Comparison of ENCODE assay signal across 26 cellular contexts in the genomic region with DNA sequence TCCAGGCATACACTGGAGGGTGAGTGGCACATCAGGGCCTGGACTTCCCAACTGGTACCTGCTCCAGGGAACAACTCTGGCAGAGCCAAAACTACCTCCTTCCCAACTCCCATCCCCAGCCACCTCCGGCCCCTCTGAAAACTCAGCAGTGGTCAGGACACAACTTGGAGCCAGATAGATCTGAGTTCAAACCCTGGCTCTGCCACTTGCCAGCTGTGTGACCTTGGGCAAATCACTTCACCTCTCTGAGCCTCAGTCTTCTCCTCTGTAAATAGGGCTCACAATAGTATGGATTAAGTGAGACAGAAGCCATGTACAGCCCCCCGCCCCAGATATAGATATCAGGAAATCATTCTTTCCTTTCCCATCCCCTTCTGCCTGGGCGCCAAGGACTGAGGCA. TPM values are rescaled to one million over a fixed set of nuclear protein-coding genes. Genes with fewer than 3 reads are reported as not detected.
DNase-seq lines count a peak whose midpoint lies in the region; ATAC-seq and TF ChIP-seq lines count a peak whose summit lies in the region.
"Had no signal": no experiment of that assay in that cellular context is flagged by ENCODE, and none has a peak within 500 bp of the region (broad histone marks: within the 10 kb centered on the region; RNA-seq: fewer than 3 reads in every experiment).

No MANE protein-coding gene starts in this region.

- H2BK120ac ChIP-seq in H9 (ENCODE audit: low read depth, low read length, poor library complexity, severe bottlenecking): no peak overlapping the region

- no peak overlapping the region for H2BK20ac ChIP-seq in H9 (ENCODE audit: low read depth, low read length, poor library complexity, severe bottlenecking)

- peaks cover 3% of the 10 kb centered on the region for H3K79me1 ChIP-seq in H9 (ENCODE audit: insufficient read depth, low read depth, low read length, poor library complexity, severe bottlenecking)

- DNase-seq in T-helper 1 cell (no peak), RWPE1 (ENCODE audit: low spot score) (no peak), NCI-H146 treated with DMSO at 0.1 percent for 48 hours (lab: John Stamatoyannopoulos, UW; ENCODE audit: unreplicated experiment) (no peak), H9 (no peak)
- DNase-seq in stimulated activated effector memory CD8-positive, alpha-beta T cell treated with anti-CD3 and anti-CD28 coated beads, Interleukin-12 subunit alpha, Interleukin-12 subunit beta, amount 100 ng/mL, for 72 hours (ENCODE audit: low spot score in 2 of 2): no peak
- DNase-seq: 8988T; ACHN; AML-193; BE2C; CD4-positive, alpha-beta T cell; CD8-positive, alpha-beta memory T cell; DMS 273 treated with DMSO at 0.1 percent for 48 hours; DMS79; EL; GDM1; HFFc6 had no signal

- H4K8ac ChIP-seq in H9 (replicated peaks; ENCODE audit: insufficient read length, low read depth, low read length): no peak overlapping the region

- H3K23me2 ChIP-seq in H9 (ENCODE audit: insufficient read length, low read depth, low read length, poor library complexity, severe bottlenecking): no peaks in the 10 kb centered on the region

- H3K56ac ChIP-seq in H9 (ENCODE audit: insufficient read length, low read depth, low read length): no peak overlapping the region

- no peak overlapping the region for H4K91ac ChIP-seq in H9 (ENCODE audit: insufficient read length, low read depth, low read length)

- no peaks in the 10 kb centered on the region for H3K9me3 ChIP-seq in H9 (ENCODE audit: control insufficient read depth, low read depth, low read length)
- H3K9me3 ChIP-seq: A549; BE2C; BLaER1 treated with 17β-estradiol and CSF1 and Interleukin-3, amounts not matched to agents 10 nM and 100 nM; HAP-1 had no signal

- CTCF ChIA-PET in RWPE1 (lab: Yijun Ruan, JAX): interaction anchor here (0.6 to 1.2 kb wide), 2 partner anchors 17 to 37 kb away, joined by 3 read pairs; no protein-coding TSS in a partner anchor

- WGBS in H9 (ENCODE audit: extremely low coverage, insufficient read length, low lambda C conversion rate): no CpG with 5 or more reads among the region's 3 CpGs

- H3K4me2 ChIP-seq in H9 (ENCODE audit: insufficient read depth, insufficient read length, low read length): no peak overlapping the region
- H3K4me2 ChIP-seq: A549; BLaER1 treated with 17β-estradiol and CSF1 and Interleukin-3, amounts not matched to agents 10 nM and 100 nM; GM23338 had no signal

- H3K36me3 Mint-ChIP-seq in T-helper 1 cell treated with Interleukin-12 subunit alpha and Interleukin-12 subunit beta and Interleukin-4 antibody, amounts not matched to agents 30 μg/mL and 1 μg/mL, for 36 hours (ENCODE audit: low read depth): peaks cover 21% of the 10 kb centered on the region
- H3K36me3 Mint-ChIP-seq in dendritic cell treated with granulocyte-macrophage colony-stimulating factor and Interleukin-4, amounts not matched to agents 40 ng/mL and 50 ng/mL, for 4 days (ENCODE audit: low read depth): peaks cover 96% of the 10 kb centered on the region
- peaks cover 70% of the 10 kb centered on the region for H3K36me3 Mint-ChIP-seq in stimulated activated effector memory CD8-positive, alpha-beta T cell treated with anti-CD3 and anti-CD28 coated beads, Interleukin-12 subunit alpha, Interleukin-12 subunit beta, amount 100 ng/mL, for 72 hours
- peaks cover 70 to 93% (median 86%) of the 10 kb centered on the region in 3 experiments for H3K36me3 Mint-ChIP-seq in H9 (ENCODE audit: insufficient read depth in 1 of 3, low read depth in 3 of 3)

- no peak overlapping the region for H3K4ac ChIP-seq in H9 (ENCODE audit: low read depth, low read length)

- no peak overlapping the region for H3T11ph ChIP-seq in H9 (ENCODE audit: low read length)

- H3K27me3 Mint-ChIP-seq in T-helper 1 cell treated with Interleukin-12 subunit alpha and Interleukin-12 subunit beta and Interleukin-4 antibody, amounts not matched to agents 30 μg/mL and 1 μg/mL, for 36 hours (ENCODE audit: low read depth): no peaks in the 10 kb centered on the region
- no peaks in the 10 kb centered on the region for H3K27me3 Mint-ChIP-seq in dendritic cell treated with granulocyte-macrophage colony-stimulating factor and Interleukin-4, amounts not matched to agents 40 ng/mL and 50 ng/mL, for 4 days
- H3K27me3 Mint-ChIP-seq in H9 (ENCODE audit: low read depth): no peaks in the 10 kb centered on the region
- H3K27me3 Mint-ChIP-seq: CD4-positive, alpha-beta T cell; CD8-positive, alpha-beta memory T cell had no signal

- H4K5ac ChIP-seq in H9 (ENCODE audit: insufficient read length, low read depth, low read length): no peak overlapping the region

- no peak overlapping the region for H2AK5ac ChIP-seq in H9 (ENCODE audit: insufficient read length, low read length)

- TF ChIP-seq CTCF in RWPE1 (conservative IDR thresholded peaks at IDR 0.05; ENCODE audit: low read depth) (no peak), H9 (conservative IDR thresholded peaks at IDR 0.05) (no peak)

- H3K27ac ChIP-seq in RWPE1 (peak overlapping the region; percentile 7; the same call in 1 of the 2 replicates), H9 (ENCODE audit: insufficient read length, low read depth, low read length) (no peak overlapping the region)
- H3K27ac ChIP-seq: A549; BLaER1 treated with 17β-estradiol and CSF1 and Interleukin-3, amounts not matched to agents 10 nM and 100 nM had no signal

- H3K4me1 Mint-ChIP-seq in T-helper 1 cell treated with Interleukin-12 subunit alpha and Interleukin-12 subunit beta and Interleukin-4 antibody, amounts not matched to agents 30 μg/mL and 1 μg/mL, for 36 hours (ENCODE audit: low read depth): no peaks in the 10 kb centered on the region
- H3K4me1 Mint-ChIP-seq in dendritic cell treated with granulocyte-macrophage colony-stimulating factor and Interleukin-4, amounts not matched to agents 40 ng/mL and 50 ng/mL, for 4 days (ENCODE audit: low read depth): peaks cover 54% of the 10 kb centered on the region
- H3K4me1 Mint-ChIP-seq in stimulated activated effector memory CD8-positive, alpha-beta T cell treated with anti-CD3 and anti-CD28 coated beads, Interleukin-12 subunit alpha, Interleukin-12 subunit beta, amount 100 ng/mL, for 72 hours: no peaks in the 10 kb centered on the region
- H3K4me1 Mint-ChIP-seq in H9: peaks cover 3 to 4% of the 10 kb centered on the region in 2 experiments; a peak in 1 of 4 replicates
- H3K4me1 Mint-ChIP-seq: CD8-positive, alpha-beta memory T cell had no signal

- no peaks in the 10 kb centered on the region for H3K27me3 ChIP-seq in H9 (ENCODE audit: insufficient read depth, low read length)
- H3K27me3 ChIP-seq: BE2C; BLaER1 treated with 17β-estradiol and CSF1 and Interleukin-3, amounts not matched to agents 10 nM and 100 nM had no signal

- intact Hi-C loops in dendritic cell treated with granulocyte-macrophage colony-stimulating factor and Interleukin-4, amounts not matched to agents 40 ng/mL and 50 ng/mL, for 4 days (cut with micrococcal nuclease): no loop called here

- POLR2A ChIA-PET in RWPE1 (lab: Yijun Ruan, JAX; ENCODE audit: low non-redundant PET): no interaction called here

- no peaks in the 10 kb centered on the region for H3K4me1 ChIP-seq in H9 (ENCODE audit: insufficient read depth, low read length)
- H3K4me1 ChIP-seq: BE2C, HAP-1 had no signal

- no peak overlapping the region for H3K18ac ChIP-seq in H9 (ENCODE audit: insufficient read length, low read depth, low read length)

- no peak overlapping the region for H3K23ac ChIP-seq in H9 (ENCODE audit: insufficient read length, low read depth, low read length)

- H3K79me2 ChIP-seq in H9 (ENCODE audit: insufficient read depth, low read length): peaks cover 10% of the 10 kb centered on the region; the same call in 1 of the 2 replicates

- H2BK15ac ChIP-seq in H9 (ENCODE audit: low read depth, low read length): no peak overlapping the region

- peak overlapping the region; percentile 15 for H3K27ac Mint-ChIP-seq in T-helper 1 cell treated with Interleukin-12 subunit alpha and Interleukin-12 subunit beta and Interleukin-4 antibody, amounts not matched to agents 30 μg/mL and 1 μg/mL, for 36 hours
- peak overlapping the region; percentile 85 for H3K27ac Mint-ChIP-seq in dendritic cell treated with granulocyte-macrophage colony-stimulating factor and Interleukin-4, amounts not matched to agents 40 ng/mL and 50 ng/mL, for 4 days
- peak overlapping the region; percentile 24 for H3K27ac Mint-ChIP-seq in stimulated activated effector memory CD8-positive, alpha-beta T cell treated with anti-CD3 and anti-CD28 coated beads, Interleukin-12 subunit alpha, Interleukin-12 subunit beta, amount 100 ng/mL, for 72 hours
- H3K27ac Mint-ChIP-seq in H9: no peak overlapping the region; a peak in 1 of 7 replicates
- H3K27ac Mint-ChIP-seq: CD4-positive, alpha-beta T cell; GM23338; HFFc6 had no signal

- no peak for ATAC-seq in stimulated activated effector memory CD8-positive, alpha-beta T cell treated with anti-CD3 and anti-CD28 coated beads, Interleukin-12 subunit alpha, Interleukin-12 subunit beta, amount 100 ng/mL, for 72 hours
- no peak for ATAC-seq in HG03460 (IDR thresholded peaks at IDR 0.05; ENCODE audit: unreplicated experiment)
- ATAC-seq: A549, GM12878, GM23338 had no signal

- no peak overlapping the region for H3K4me3 Mint-ChIP-seq in T-helper 1 cell treated with Interleukin-12 subunit alpha and Interleukin-12 subunit beta and Interleukin-4 antibody, amounts not matched to agents 30 μg/mL and 1 μg/mL, for 36 hours
- no peak overlapping the region for H3K4me3 Mint-ChIP-seq in dendritic cell treated with granulocyte-macrophage colony-stimulating factor and Interleukin-4, amounts not matched to agents 40 ng/mL and 50 ng/mL, for 4 days
- H3K4me3 Mint-ChIP-seq in stimulated activated effector memory CD8-positive, alpha-beta T cell treated with anti-CD3 and anti-CD28 coated beads, Interleukin-12 subunit alpha, Interleukin-12 subunit beta, amount 100 ng/mL, for 72 hours: no peak overlapping the region
- no peak overlapping the region for H3K4me3 Mint-ChIP-seq in H9
- H3K4me3 Mint-ChIP-seq: CD14-positive monocyte; CD4-positive, alpha-beta T cell; CD8-positive, alpha-beta memory T cell; GM23338; HFFc6 had no signal

- H2AFZ ChIP-seq in H9 (ENCODE audit: low read length): no peak overlapping the region
- H2AFZ ChIP-seq: GM23338 had no signal

- H4K20me1 ChIP-seq in H9 (ENCODE audit: control insufficient read depth, insufficient read depth, insufficient read length): no peaks in the 10 kb centered on the region

- H3K9me3 Mint-ChIP-seq in T-helper 1 cell treated with Interleukin-12 subunit alpha and Interleukin-12 subunit beta and Interleukin-4 antibody, amounts not matched to agents 30 μg/mL and 1 μg/mL, for 36 hours: no peaks in the 10 kb centered on the region
- H3K9me3 Mint-ChIP-seq in dendritic cell treated with granulocyte-macrophage colony-stimulating factor and Interleukin-4, amounts not matched to agents 40 ng/mL and 50 ng/mL, for 4 days: no peaks in the 10 kb centered on the region
- H3K9me3 Mint-ChIP-seq in stimulated activated effector memory CD8-positive, alpha-beta T cell treated with anti-CD3 and anti-CD28 coated beads, Interleukin-12 subunit alpha, Interleukin-12 subunit beta, amount 100 ng/mL, for 72 hours: no peaks in the 10 kb centered on the region
- no peaks in the 10 kb centered on the region for H3K9me3 Mint-ChIP-seq in H9
- H3K9me3 Mint-ChIP-seq: CD14-positive monocyte; CD4-positive, alpha-beta T cell; CD8-positive, alpha-beta memory T cell; GM23338; HFFc6 had no signal

- H2BK5ac ChIP-seq in H9 (ENCODE audit: insufficient read length, low read length): no peak overlapping the region

- no peak overlapping the region for H3K9ac ChIP-seq in H9 (ENCODE audit: extremely low read depth, insufficient read length, low read length)
- H3K9ac ChIP-seq: BLaER1 treated with 17β-estradiol and CSF1 and Interleukin-3, amounts not matched to agents 10 nM and 100 nM had no signal

- H3K14ac ChIP-seq in H9 (ENCODE audit: insufficient read depth, low read length): no peak overlapping the region

- no peak overlapping the region for H2BK12ac ChIP-seq in H9 (ENCODE audit: insufficient read length, low read depth, low read length)

RNA-seq across cellular contexts. Expression of a gene that starts 10.7 kb away (rescaled TPM):
- 461 and 473 TPM in 2 replicates for total RNA-seq in H9 (2021)

RNA-seq across cellular contexts. Expression of a gene that starts 51.3 kb away (rescaled TPM):
- not detected in 2 replicates for total RNA-seq in H9 (2021)
- total RNA-seq: CD4-positive, alpha-beta T cell; CD8-positive, alpha-beta memory T cell; GM12878; GM23338; H4; HFFc6 had no signal

Comparison
In these comparisons a context has a peak if more than half of its experiments do, and no peak if none do; other contexts are left out.
1. H3K27ac Mint-ChIP-seq: peak in T-helper 1 cell treated with Interleukin-12 subunit alpha and Interleukin-12 subunit beta and Interleukin-4 antibody, amounts not matched to agents 30 μg/mL and 1 μg/mL, for 36 hours (single experiment), dendritic cell treated with granulocyte-macrophage colony-stimulating factor and Interleukin-4, amounts not matched to agents 40 ng/mL and 50 ng/mL, for 4 days (single experiment) and stimulated activated effector memory CD8-positive, alpha-beta T cell treated with anti-CD3 and anti-CD28 coated beads, Interleukin-12 subunit alpha, Interleukin-12 subunit beta, amount 100 ng/mL, for 72 hours (single experiment); none in H9 (0 of 3).